ENCODE assay signal across 13 cellular contexts in genomic region chr11:57214494-57214893, GRCh38. TPM values are rescaled to one million over a fixed set of nuclear protein-coding genes. Genes with fewer than 3 reads are reported as not detected.
DNase-seq lines count a peak whose midpoint lies in the region; ATAC-seq and TF ChIP-seq lines count a peak whose summit lies in the region.
"Had no signal": no experiment of that assay in that cellular context is flagged by ENCODE, and none has a peak within 500 bp of the region (broad histone marks: within the 10 kb centered on the region; RNA-seq: fewer than 3 reads in every experiment).

No MANE protein-coding gene starts in this region.

- H3K27ac ChIP-seq in heart right ventricle: peak overlapping the region in 7 of 10 donors; percentile 8 to 80 (median 37)

- DNase-seq in HCEC 1CT (peak; percentile 85), amniotic stem cell (lab: John Stamatoyannopoulos, UW) (peak; percentile 68), heart right ventricle (no peak), skeletal muscle cell (ENCODE audit: low read depth) (peak; percentile 57), amygdala (lab: John Stamatoyannopoulos, UW) (no peak)
- DNase-seq in activated CD4-positive, CD25-positive, alpha-beta regulatory T cell (lab: John Stamatoyannopoulos, UW): no peak
- DNase-seq: activated CD4-positive, alpha-beta T cell treated with anti-CD3 and anti-CD28 coated beads, Interleukin-2, amount 10 ng/mL, durations not matched to agents 7 days and 5 days; DND-41; NCI-H2107; SHP77 treated with DMSO at 0.1 percent for 48 hours had no signal

- H3K27me3 ChIP-seq in heart right ventricle: peaks cover 0 to 11% (median 4%) of the 10 kb centered on the region in 7 donors

- ATAC-seq in heart right ventricle (peak in 6 of 8 donors; percentile 35 to 76 (median 50)), GM21515 (IDR thresholded peaks at IDR 0.05; ENCODE audit: unreplicated experiment) (no peak), GM21723 (IDR thresholded peaks at IDR 0.05; ENCODE audit: unreplicated experiment) (no peak)
- ATAC-seq: HCT116 had no signal

- no peak overlapping the region for H3K4me3 ChIP-seq in heart right ventricle
- H3K4me3 ChIP-seq in skeletal muscle cell (ENCODE audit: low read depth, low read length): no peak overlapping the region

- H3K9me3 ChIP-seq in heart right ventricle: no peaks in the 10 kb centered on the region

- H3K36me3 ChIP-seq in heart right ventricle: no peaks in the 10 kb centered on the region

- peaks cover 2 to 85% (median 59%) of the 10 kb centered on the region in 9 donors for H3K4me1 ChIP-seq in heart right ventricle

- 38 to 44% methylated on average over 3 of the region's 3 CpGs for WGBS in heart right ventricle, 2 donors

- intact Hi-C loops in heart right ventricle (cut with DNase I): no loop called here

- TF ChIP-seq CTCF in heart right ventricle (IDR thresholded peaks at IDR 0.05): peak in 1 of 9 donors; percentile 7

RNA-seq across cellular contexts. Expression of gene APLNR, which starts 22.6 kb away (rescaled TPM):
- 10 to 100 TPM in 7 of 10 donors, 1 to 10 TPM in 3; 7.5 to 39.3 (median 13.9) TPM for total RNA-seq in heart right ventricle
- 1 to 10 TPM; 2.0 to 7.2 TPM for polyA plus RNA-seq in heart right ventricle
- total RNA-seq: activated CD4-positive, alpha-beta T cell treated with anti-CD3 and anti-CD28 coated beads, Interleukin-2, amount 10 ng/mL, durations not matched to agents 7 days and 5 days had no signal

RNA-seq across cellular contexts. Expression of gene LRRC55, which starts 32.7 kb away (rescaled TPM):
- total RNA-seq in heart right ventricle: under 1 TPM in 9 of 10 donors, not detected in 1; 0.05 to 0.53 (median 0.29) TPM
- polyA plus RNA-seq in heart right ventricle: under 1 TPM; 0.04 to 0.07 TPM
- total RNA-seq: activated CD4-positive, alpha-beta T cell treated with anti-CD3 and anti-CD28 coated beads, Interleukin-2, amount 10 ng/mL, durations not matched to agents 7 days and 5 days had no signal

Comparison
In these comparisons a context has a peak if more than half of its experiments do, and no peak if none do; other contexts are left out.
1. DNase-seq: peak in HCEC 1CT (single experiment), amniotic stem cell (single experiment) and skeletal muscle cell (single experiment); none in heart right ventricle (0 of 2), amygdala (0 of 56) and activated CD4-positive, CD25-positive, alpha-beta regulatory T cell (0 of 4).
2. ATAC-seq: peak in heart right ventricle (6 of 8); none in GM21515 (single experiment) and GM21723 (single experiment).